In the genomic region with DNA sequence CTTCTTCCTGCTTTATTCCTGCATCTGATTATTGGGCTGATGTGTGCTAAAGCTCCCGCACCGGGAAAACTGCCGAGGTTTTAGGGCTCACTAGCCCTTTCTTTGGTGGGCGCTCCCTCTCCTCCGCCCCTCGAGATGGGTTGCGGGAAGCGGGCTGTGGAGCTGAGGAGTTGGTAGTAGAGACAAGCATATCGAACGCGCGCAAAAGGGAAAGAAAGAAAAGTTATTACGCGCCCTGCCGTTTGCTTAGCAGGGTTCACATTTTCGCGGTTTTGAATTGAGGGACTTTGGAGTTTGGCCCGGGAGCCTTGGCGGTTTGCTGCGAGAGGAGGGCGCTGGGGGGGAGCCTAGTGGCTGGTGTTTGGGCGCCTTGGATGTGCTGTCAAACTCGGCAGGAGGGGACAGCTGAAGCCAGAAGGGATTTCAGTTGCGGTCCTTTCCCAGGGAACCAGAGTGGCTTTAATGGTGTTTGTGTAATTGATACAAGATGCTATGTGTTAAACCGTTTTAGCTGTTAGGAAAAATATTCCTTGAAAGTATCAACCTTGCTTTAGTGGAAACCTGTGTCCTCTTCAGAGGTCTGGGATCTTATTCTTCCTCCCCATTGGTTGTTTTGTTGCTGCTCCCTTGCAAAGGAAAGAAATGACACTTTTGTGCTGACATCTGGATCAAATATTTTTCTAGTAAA, we compare ENCODE assay signal across 1 cellular context.
TF ChIP-seq lines count a peak whose summit lies in the region.

No MANE protein-coding gene starts in this region.

TF ChIP-seq in HepG2, 621 proteins besides CTCF, POLR2A, EP300 and RAD21 (continued from another document and continues in another):
- TF ChIP-seq, protein P1, sequence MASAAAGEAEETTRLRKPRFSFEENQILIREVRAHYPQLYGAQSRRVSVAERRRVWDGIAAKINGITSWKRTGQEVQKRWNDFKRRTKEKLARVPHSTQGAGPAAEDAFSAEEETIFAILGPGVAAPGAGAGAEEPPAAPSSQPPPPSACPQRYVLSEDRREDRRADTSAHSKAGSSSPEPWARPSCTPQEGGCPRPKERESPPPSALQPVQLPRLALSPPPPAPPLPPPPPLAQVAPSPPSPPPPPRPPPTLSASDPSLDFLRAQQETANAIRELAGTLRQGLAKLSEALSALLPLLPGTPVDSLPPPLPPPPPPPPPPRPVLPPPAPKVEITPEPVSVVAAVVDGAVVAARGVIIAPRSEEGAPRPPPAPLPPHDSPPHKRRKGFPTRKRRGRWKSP (CRISPR knock-in tag; IDR thresholded peaks at IDR 0.05): peak; percentile 11; the same call in 1 of the 2 replicates
- TF ChIP-seq SNAI1 (CRISPR knock-in tag; IDR thresholded peaks at IDR 0.05; ENCODE audit: borderline replicate concordance): peak; percentile 37; the same call in 1 of the 2 replicates
- peak; percentile 96 for TF ChIP-seq HNF4G (IDR thresholded peaks at IDR 0.05; ENCODE audit: borderline replicate concordance, low read depth, low read length)
- TF ChIP-seq HNF4G (CRISPR knock-in tag; IDR thresholded peaks at IDR 0.05; ENCODE audit: borderline replicate concordance, low read depth): peak; percentile 78; the same call in 1 of the 2 replicates
- peak; percentile 51; the same call in 1 of the 2 replicates for TF ChIP-seq MYC (CRISPR knock-in tag; IDR thresholded peaks at IDR 0.05; ENCODE audit: borderline replicate concordance)
- TF ChIP-seq, protein P2, sequence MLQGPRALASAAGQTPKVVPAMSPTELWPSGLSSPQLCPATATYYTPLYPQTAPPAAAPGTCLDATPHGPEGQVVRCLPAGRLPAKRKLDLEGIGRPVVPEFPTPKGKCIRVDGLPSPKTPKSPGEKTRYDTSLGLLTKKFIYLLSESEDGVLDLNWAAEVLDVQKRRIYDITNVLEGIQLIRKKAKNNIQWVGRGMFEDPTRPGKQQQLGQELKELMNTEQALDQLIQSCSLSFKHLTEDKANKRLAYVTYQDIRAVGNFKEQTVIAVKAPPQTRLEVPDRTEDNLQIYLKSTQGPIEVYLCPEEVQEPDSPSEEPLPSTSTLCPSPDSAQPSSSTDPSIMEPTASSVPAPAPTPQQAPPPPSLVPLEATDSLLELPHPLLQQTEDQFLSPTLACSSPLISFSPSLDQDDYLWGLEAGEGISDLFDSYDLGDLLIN (CRISPR knock-in tag; IDR thresholded peaks at IDR 0.05; ENCODE audit: borderline replicate concordance): 0 out of 2 replicates have a peak, but pooled peaks have one; percentile 40
- peak; percentile 39; the same call in 1 of the 2 replicates for TF ChIP-seq ZBTB8A (CRISPR knock-in tag; IDR thresholded peaks at IDR 0.05; ENCODE audit: borderline replicate concordance, low read depth)
- TF ChIP-seq ZNF543 (CRISPR knock-in tag; IDR thresholded peaks at IDR 0.05): peak; percentile 85; the same call in 1 of the 2 replicates
- TF ChIP-seq, protein P3, sequence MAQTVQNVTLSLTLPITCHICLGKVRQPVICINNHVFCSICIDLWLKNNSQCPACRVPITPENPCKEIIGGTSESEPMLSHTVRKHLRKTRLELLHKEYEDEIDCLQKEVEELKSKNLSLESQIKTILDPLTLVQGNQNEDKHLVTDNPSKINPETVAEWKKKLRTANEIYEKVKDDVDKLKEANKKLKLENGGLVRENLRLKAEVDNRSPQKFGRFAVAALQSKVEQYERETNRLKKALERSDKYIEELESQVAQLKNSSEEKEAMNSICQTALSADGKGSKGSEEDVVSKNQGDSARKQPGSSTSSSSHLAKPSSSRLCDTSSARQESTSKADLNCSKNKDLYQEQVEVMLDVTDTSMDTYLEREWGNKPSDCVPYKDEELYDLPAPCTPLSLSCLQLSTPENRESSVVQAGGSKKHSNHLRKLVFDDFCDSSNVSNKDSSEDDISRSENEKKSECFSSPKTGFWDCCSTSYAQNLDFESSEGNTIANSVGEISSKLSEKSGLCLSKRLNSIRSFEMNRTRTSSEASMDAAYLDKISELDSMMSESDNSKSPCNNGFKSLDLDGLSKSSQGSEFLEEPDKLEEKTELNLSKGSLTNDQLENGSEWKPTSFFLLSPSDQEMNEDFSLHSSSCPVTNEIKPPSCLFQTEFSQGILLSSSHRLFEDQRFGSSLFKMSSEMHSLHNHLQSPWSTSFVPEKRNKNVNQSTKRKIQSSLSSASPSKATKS (CRISPR knock-in tag; IDR thresholded peaks at IDR 0.05): no peak
- 0 out of 2 replicates have a peak, but pooled peaks have one; percentile 14 for TF ChIP-seq TOPORS (CRISPR knock-in tag; IDR thresholded peaks at IDR 0.05)
- peak; percentile 6; the same call in 1 of the 2 replicates for TF ChIP-seq FOXA3 (CRISPR knock-in tag; IDR thresholded peaks at IDR 0.05)
- 0 out of 2 replicates have a peak, but pooled peaks have one; percentile 6 for TF ChIP-seq FOSL2 (CRISPR knock-in tag; IDR thresholded peaks at IDR 0.05)
- TF ChIP-seq, protein P4, sequence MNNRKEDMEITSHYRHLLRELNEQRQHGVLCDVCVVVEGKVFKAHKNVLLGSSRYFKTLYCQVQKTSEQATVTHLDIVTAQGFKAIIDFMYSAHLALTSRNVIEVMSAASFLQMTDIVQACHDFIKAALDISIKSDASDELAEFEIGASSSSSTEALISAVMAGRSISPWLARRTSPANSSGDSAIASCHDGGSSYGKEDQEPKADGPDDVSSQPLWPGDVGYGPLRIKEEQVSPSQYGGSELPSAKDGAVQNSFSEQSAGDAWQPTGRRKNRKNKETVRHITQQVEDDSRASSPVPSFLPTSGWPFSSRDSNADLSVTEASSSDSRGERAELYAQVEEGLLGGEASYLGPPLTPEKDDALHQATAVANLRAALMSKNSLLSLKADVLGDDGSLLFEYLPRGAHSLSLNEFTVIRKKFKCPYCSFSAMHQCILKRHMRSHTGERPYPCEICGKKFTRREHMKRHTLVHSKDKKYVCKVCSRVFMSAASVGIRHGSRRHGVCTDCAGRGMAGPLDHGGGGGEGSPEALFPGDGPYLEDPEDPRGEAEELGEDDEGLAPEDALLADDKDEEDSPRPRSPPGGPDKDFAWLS (CRISPR knock-in tag; IDR thresholded peaks at IDR 0.05; ENCODE audit: borderline replicate concordance): no peak
- TF ChIP-seq, protein P5, sequence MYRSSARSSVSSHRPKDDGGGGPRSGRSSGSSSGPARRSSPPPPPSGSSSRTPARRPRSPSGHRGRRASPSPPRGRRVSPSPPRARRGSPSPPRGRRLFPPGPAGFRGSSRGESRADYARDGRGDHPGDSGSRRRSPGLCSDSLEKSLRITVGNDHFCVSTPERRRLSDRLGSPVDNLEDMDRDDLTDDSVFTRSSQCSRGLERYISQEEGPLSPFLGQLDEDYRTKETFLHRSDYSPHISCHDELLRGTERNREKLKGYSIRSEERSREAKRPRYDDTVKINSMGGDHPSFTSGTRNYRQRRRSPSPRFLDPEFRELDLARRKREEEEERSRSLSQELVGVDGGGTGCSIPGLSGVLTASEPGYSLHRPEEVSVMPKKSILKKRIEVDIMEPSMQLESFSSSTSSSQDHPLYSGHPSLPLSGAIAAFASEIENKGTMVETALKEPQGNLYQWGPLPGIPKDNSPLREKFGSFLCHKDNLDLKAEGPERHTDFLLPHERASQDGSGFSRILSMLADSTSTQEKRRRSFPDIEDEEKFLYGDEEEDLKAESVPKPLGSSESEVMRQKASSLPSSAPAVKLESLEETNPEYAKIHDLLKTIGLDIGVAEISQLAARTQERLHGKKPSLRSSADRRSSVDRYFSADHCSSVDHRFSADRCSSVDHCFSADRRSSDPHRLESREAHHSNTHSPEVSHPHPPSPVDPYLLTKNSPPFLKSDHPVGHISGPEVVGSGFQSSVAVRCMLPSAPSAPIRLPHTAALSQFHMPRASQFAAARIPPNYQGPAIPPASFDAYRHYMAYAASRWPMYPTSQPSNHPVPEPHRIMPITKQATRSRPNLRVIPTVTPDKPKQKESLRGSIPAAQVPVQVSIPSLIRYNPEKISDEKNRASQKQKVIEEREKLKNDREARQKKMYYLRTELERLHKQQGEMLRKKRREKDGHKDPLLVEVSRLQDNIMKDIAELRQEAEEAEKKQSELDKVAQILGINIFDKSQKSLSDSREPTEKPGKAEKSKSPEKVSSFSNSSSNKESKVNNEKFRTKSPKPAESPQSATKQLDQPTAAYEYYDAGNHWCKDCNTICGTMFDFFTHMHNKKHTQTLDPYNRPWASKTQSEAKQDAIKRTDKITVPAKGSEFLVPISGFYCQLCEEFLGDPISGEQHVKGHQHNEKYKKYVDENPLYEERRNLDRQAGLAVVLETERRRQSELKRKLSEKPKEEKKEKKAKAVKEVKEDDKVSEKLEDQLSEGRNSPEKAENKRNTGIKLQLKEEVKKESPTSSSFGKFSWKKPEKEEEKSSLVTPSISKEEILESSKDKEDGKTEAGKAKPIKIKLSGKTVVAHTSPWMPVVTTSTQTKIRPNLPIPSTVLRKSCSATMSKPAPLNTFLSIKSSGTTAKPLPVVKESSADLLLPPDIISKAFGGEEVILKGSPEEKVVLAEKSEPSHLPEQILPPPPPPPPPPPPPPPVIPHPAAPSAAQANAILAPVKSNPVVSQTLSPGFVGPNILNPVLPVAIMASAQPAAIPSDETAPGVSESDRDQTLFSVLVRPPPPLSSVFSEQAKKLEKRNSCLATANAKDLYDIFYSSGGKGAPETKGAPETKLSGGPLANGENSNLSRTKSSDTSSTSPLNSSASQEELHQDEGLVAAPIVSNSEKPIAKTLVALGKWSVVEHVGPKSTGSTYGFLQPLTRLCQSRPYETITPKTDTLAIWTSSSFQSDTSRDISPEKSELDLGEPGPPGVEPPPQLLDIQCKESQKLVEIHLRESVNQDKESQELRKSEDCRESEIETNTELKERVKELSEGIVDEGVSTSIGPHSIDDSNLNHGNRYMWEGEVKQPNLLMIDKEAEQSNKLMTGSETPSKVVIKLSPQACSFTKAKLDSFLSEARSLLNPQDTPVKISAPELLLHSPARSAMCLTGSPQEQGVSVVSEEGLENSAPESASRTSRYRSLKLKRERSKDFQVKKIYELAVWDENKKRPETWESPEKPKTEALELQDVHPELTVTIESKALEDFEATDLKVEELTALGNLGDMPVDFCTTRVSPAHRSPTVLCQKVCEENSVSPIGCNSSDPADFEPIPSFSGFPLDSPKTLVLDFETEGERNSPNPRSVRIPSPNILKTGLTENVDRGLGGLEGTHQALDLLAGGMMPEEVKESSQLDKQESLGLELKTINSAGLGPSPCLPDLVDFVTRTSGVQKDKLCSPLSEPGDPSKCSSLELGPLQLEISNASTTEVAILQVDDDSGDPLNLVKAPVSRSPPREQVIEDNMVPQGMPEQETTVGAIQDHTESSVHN (CRISPR knock-in tag; IDR thresholded peaks at IDR 0.05): no peak
- TF ChIP-seq, protein P6, sequence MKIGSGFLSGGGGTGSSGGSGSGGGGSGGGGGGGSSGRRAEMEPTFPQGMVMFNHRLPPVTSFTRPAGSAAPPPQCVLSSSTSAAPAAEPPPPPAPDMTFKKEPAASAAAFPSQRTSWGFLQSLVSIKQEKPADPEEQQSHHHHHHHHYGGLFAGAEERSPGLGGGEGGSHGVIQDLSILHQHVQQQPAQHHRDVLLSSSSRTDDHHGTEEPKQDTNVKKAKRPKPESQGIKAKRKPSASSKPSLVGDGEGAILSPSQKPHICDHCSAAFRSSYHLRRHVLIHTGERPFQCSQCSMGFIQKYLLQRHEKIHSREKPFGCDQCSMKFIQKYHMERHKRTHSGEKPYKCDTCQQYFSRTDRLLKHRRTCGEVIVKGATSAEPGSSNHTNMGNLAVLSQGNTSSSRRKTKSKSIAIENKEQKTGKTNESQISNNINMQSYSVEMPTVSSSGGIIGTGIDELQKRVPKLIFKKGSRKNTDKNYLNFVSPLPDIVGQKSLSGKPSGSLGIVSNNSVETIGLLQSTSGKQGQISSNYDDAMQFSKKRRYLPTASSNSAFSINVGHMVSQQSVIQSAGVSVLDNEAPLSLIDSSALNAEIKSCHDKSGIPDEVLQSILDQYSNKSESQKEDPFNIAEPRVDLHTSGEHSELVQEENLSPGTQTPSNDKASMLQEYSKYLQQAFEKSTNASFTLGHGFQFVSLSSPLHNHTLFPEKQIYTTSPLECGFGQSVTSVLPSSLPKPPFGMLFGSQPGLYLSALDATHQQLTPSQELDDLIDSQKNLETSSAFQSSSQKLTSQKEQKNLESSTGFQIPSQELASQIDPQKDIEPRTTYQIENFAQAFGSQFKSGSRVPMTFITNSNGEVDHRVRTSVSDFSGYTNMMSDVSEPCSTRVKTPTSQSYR (CRISPR knock-in tag; IDR thresholded peaks at IDR 0.05; ENCODE audit: borderline replicate concordance): no peak
- TF ChIP-seq, protein P7, sequence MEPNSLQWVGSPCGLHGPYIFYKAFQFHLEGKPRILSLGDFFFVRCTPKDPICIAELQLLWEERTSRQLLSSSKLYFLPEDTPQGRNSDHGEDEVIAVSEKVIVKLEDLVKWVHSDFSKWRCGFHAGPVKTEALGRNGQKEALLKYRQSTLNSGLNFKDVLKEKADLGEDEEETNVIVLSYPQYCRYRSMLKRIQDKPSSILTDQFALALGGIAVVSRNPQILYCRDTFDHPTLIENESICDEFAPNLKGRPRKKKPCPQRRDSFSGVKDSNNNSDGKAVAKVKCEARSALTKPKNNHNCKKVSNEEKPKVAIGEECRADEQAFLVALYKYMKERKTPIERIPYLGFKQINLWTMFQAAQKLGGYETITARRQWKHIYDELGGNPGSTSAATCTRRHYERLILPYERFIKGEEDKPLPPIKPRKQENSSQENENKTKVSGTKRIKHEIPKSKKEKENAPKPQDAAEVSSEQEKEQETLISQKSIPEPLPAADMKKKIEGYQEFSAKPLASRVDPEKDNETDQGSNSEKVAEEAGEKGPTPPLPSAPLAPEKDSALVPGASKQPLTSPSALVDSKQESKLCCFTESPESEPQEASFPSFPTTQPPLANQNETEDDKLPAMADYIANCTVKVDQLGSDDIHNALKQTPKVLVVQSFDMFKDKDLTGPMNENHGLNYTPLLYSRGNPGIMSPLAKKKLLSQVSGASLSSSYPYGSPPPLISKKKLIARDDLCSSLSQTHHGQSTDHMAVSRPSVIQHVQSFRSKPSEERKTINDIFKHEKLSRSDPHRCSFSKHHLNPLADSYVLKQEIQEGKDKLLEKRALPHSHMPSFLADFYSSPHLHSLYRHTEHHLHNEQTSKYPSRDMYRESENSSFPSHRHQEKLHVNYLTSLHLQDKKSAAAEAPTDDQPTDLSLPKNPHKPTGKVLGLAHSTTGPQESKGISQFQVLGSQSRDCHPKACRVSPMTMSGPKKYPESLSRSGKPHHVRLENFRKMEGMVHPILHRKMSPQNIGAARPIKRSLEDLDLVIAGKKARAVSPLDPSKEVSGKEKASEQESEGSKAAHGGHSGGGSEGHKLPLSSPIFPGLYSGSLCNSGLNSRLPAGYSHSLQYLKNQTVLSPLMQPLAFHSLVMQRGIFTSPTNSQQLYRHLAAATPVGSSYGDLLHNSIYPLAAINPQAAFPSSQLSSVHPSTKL (CRISPR knock-in tag; IDR thresholded peaks at IDR 0.05): peak; percentile 50; the same call in 1 of the 2 replicates
- TF ChIP-seq, protein P8, sequence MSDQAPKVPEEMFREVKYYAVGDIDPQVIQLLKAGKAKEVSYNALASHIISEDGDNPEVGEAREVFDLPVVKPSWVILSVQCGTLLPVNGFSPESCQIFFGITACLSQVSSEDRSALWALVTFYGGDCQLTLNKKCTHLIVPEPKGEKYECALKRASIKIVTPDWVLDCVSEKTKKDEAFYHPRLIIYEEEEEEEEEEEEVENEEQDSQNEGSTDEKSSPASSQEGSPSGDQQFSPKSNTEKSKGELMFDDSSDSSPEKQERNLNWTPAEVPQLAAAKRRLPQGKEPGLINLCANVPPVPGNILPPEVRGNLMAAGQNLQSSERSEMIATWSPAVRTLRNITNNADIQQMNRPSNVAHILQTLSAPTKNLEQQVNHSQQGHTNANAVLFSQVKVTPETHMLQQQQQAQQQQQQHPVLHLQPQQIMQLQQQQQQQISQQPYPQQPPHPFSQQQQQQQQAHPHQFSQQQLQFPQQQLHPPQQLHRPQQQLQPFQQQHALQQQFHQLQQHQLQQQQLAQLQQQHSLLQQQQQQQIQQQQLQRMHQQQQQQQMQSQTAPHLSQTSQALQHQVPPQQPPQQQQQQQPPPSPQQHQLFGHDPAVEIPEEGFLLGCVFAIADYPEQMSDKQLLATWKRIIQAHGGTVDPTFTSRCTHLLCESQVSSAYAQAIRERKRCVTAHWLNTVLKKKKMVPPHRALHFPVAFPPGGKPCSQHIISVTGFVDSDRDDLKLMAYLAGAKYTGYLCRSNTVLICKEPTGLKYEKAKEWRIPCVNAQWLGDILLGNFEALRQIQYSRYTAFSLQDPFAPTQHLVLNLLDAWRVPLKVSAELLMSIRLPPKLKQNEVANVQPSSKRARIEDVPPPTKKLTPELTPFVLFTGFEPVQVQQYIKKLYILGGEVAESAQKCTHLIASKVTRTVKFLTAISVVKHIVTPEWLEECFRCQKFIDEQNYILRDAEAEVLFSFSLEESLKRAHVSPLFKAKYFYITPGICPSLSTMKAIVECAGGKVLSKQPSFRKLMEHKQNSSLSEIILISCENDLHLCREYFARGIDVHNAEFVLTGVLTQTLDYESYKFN (CRISPR knock-in tag; conservative IDR thresholded peaks at IDR 0.05): peak; percentile 79
